In the genomic region with DNA sequence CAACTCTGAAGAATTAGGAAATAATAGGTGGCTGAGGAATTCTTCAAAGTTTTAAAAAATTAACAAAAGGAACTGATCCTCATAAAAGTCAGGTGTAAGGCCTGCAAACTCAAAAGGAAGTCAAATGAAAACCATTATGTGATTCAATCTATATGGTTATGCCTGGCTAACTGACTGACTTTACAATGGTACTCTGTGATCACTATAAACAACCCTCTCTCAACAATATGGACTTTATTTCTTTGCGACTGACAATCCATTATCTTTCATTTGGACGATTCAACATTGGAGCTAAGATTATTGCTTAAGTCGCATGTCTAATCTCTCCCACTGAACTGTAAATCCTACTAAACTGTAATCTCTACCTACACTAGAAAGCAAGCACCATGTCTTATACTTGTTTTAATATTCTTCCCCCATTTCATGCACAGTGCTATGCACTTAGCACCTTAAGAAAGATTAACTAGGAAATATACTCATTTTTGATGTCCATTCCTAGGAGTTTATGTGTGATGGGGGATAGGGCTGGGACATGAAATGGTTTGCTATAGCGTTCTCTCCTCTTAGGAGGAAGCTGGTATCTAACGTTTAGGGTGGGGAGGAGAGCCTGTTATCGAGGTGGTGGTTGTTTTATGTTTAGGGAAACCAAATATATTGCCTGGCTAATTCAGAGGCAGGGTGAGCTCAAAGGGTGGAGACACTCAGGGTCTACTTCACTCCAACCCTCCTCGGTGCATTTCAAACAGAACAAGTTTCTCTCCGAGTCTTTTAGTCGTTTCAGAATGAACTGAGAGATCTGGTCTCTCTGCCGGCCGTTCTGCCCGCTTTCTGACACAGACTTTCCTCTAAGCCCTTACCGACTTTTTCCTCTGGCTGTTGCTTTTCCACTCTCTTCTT, we compare ENCODE assay signal across 8 cellular contexts. TPM values are rescaled to one million over a fixed set of nuclear protein-coding genes. Genes with fewer than 3 reads are reported as not detected.
DNase-seq lines count a peak whose midpoint lies in the region; ATAC-seq and TF ChIP-seq lines count a peak whose summit lies in the region.

No MANE protein-coding gene starts in this region.

- H3K4me1 Mint-ChIP-seq in T-helper 17 cell, result peaks cover 38% of the 10 kb centered on the region

- peak overlapping the region; percentile 100 for H3K27ac Mint-ChIP-seq in T-helper 17 cell

- peaks cover 11% of the 10 kb centered on the region for H3K36me3 Mint-ChIP-seq in T-helper 17 cell (ENCODE audit: low read depth)

- ATAC-seq in HCT116, result no peak
- ATAC-seq in T-helper 17 cell, result peak; percentile 16
- ATAC-seq in lower lobe of right lung, result peak in 1 of 2 donors; percentile 31
- no peak for ATAC-seq in thoracic aorta (ENCODE audit: insufficient number of reproducible peaks, low FRiP score, low read depth)

- peak overlapping the region; percentile 84 for H3K9ac ChIP-seq in HCT116 (ENCODE audit: low read length)

- H3K9me2 ChIP-seq in HCT116 (ENCODE audit: insufficient read depth), result no peaks in the 10 kb centered on the region

- H3K27ac ChIP-seq in HCT116 (ENCODE audit: low read depth, low read length) (peak overlapping the region; percentile 76), dorsolateral prefrontal cortex (peak overlapping the region; percentile 51 to 100 (median 97)), lower lobe of right lung (peak overlapping the region; percentile 95), thoracic aorta (peak overlapping the region; percentile 92 to 93)

- POLR2A ChIA-PET in HCT116 (lab: Charles Lee), result no interaction called here

- no peak overlapping the region for H2AFZ ChIP-seq in HCT116 (ENCODE audit: low read depth, low read length, poor library complexity, severe bottlenecking)

- CTCF ChIA-PET in HCT116 (lab: Charles Lee), result no interaction called here

- RAD21 ChIA-PET in HCT116 (lab: Charles Lee; ENCODE audit: low non-redundant PET in 1 of 2, low total read pairs in 2 of 2, uncharacterized antibody in 2 of 2, unreplicated experiment in 2 of 2), result no interaction called here

- H3K27me3 Mint-ChIP-seq in T-helper 17 cell, result no peaks in the 10 kb centered on the region

- peak overlapping the region; percentile 100 for H3K4me3 ChIP-seq in AG09309 (ENCODE audit: control insufficient read depth, low read depth, low read length)
- H3K4me3 ChIP-seq in HCT116 (replicated peaks in 1 of 2; ENCODE audit: low read depth in 1 of 2, low read length in 2 of 2), result peak overlapping the region; percentile 73 to 81
- H3K4me3 ChIP-seq in dorsolateral prefrontal cortex, result peak overlapping the region; percentile 58 to 100 (median 96)
- H3K4me3 ChIP-seq in lower lobe of right lung, result peak overlapping the region; percentile 94
- H3K4me3 ChIP-seq in thoracic aorta, result peak overlapping the region; percentile 92

- no peaks in the 10 kb centered on the region for H3K27me3 ChIP-seq in HCT116 (ENCODE audit: insufficient read depth, low read length)
- no peaks in the 10 kb centered on the region for H3K27me3 ChIP-seq in dorsolateral prefrontal cortex
- no peaks in the 10 kb centered on the region for H3K27me3 ChIP-seq in lower lobe of right lung (ENCODE audit: low read depth)
- H3K27me3 ChIP-seq in thoracic aorta (replicated peaks; ENCODE audit: insufficient read depth), result no peaks in the 10 kb centered on the region

- peaks cover 9 to 19% of the 10 kb centered on the region in 2 experiments; a peak in 3 of 4 replicates for H3K4me1 ChIP-seq in HCT116 (ENCODE audit: control insufficient read depth in 1 of 2, insufficient read depth in 2 of 2, low read length in 2 of 2)
- H3K4me1 ChIP-seq in lower lobe of right lung, result peaks cover 54% of the 10 kb centered on the region
- H3K4me1 ChIP-seq in thoracic aorta (ENCODE audit: control insufficient read depth in 1 of 2, low read depth in 2 of 2), result peaks cover 24 to 32% of the 10 kb centered on the region in 2 donors

- peak overlapping the region; percentile 100 for H3K4me3 Mint-ChIP-seq in T-helper 17 cell

- TF ChIP-seq RAD21 in HCT116 (IDR thresholded peaks at IDR 0.05; ENCODE audit: low read depth), result no peak

- BruUV-seq in HCT116 (replicated peaks; lab: Mats Ljungman, UMichigan), result TSS peak; percentile 59

- H3K36me3 ChIP-seq in HCT116 (ENCODE audit: control insufficient read depth in 1 of 2, insufficient read depth in 2 of 2, low read length in 2 of 2), result peaks cover 5% of the 10 kb centered on the region in 2 experiments; a peak in 2 of 4 replicates
- H3K36me3 ChIP-seq in lower lobe of right lung, result peaks cover 8% of the 10 kb centered on the region
- no peaks in the 10 kb centered on the region for H3K36me3 ChIP-seq in thoracic aorta

- peaks cover 31% of the 10 kb centered on the region for H3K79me2 ChIP-seq in HCT116 (ENCODE audit: insufficient read depth, low read length)

- H4K20me1 ChIP-seq in HCT116 (ENCODE audit: insufficient read depth), result no peaks in the 10 kb centered on the region

- no peaks in the 10 kb centered on the region for H3K9me3 ChIP-seq in HCT116 (ENCODE audit: control insufficient read depth in 1 of 2, insufficient read depth in 1 of 2, low read depth in 1 of 2, low read length in 2 of 2)
- H3K9me3 ChIP-seq in T-helper 17 cell (ENCODE audit: control insufficient read depth, low read length, poor library complexity, severe bottlenecking), result no peaks in the 10 kb centered on the region
- no peaks in the 10 kb centered on the region for H3K9me3 ChIP-seq in lower lobe of right lung
- no peaks in the 10 kb centered on the region for H3K9me3 ChIP-seq in thoracic aorta

- H3K4me2 ChIP-seq in HCT116 (ENCODE audit: low read length), result peak overlapping the region; percentile 92

- no peak for TF ChIP-seq POLR2A in HCT116 (IDR thresholded peaks at IDR 0.05; ENCODE audit: borderline replicate concordance, extremely low read depth, insufficient read depth, insufficient read length)

- TF ChIP-seq CTCF in AG09309 (IDR thresholded peaks at IDR 0.05; ENCODE audit: control insufficient read depth, insufficient read depth, low read depth, low read length, missing control alignments), result no peak
- TF ChIP-seq CTCF in HCT116 (IDR thresholded peaks at IDR 0.05 in 2 of 3, conservative IDR thresholded peaks at IDR 0.05 in 1 of 3; ENCODE audit: borderline replicate concordance in 1 of 3, insufficient read depth in 1 of 3, low read depth in 2 of 3, low read length in 2 of 3), result no peak
- no peak for TF ChIP-seq CTCF in dorsolateral prefrontal cortex (IDR thresholded peaks at IDR 0.05 in 54 of 56, conservative IDR thresholded peaks at IDR 0.05 in 2 of 56; ENCODE audit: low read depth in 1 of 56, partially characterized antibody in 56 of 56)
- TF ChIP-seq CTCF in lower lobe of right lung (IDR thresholded peaks at IDR 0.05), result no peak
- no peak for TF ChIP-seq CTCF in thoracic aorta (IDR thresholded peaks at IDR 0.05)

- intact Hi-C loops in HCT116 (cut with micrococcal nuclease), result no loop called here
- intact Hi-C loops in dorsolateral prefrontal cortex (cut with DNase I), result loop anchor here (2.0 to 10.0 kb wide), 7 partner anchors 49 to 216 kb away; a partner anchor contains a TSS
- intact Hi-C loops in lower lobe of right lung (cut with DNase I), result no loop called here

- no peak for DNase-seq in AG09309 (ENCODE audit: low read depth)
- no peak for DNase-seq in HCT116 (ENCODE audit: low read depth, low spot score)
- no peak for DNase-seq in T-helper 17 cell
- peak in 1 of 10 donors; percentile 19 for DNase-seq in dorsolateral prefrontal cortex
- DNase-seq in lower lobe of right lung, result no peak
- no peak for DNase-seq in thoracic aorta (ENCODE audit: low spot score)
- DNase-seq in HuH-7.5 (ENCODE audit: low spot score), result no peak
- DNase-seq in central memory CD4-positive, alpha-beta T cell, result no peak

TF ChIP-seq in HCT116, 20 proteins besides CTCF, POLR2A, EP300 and RAD21 (continues in another document):
- TF ChIP-seq YY1 (IDR thresholded peaks at IDR 0.05; ENCODE audit: extremely low read depth, insufficient replicate concordance, low read depth, low read length) (no peak), SIN3A (IDR thresholded peaks at IDR 0.05; ENCODE audit: low read depth) (no peak), TCF7L2 (IDR thresholded peaks at IDR 0.05; ENCODE audit: borderline replicate concordance, extremely low read depth, insufficient read depth, insufficient read length) (no peak), SRF (IDR thresholded peaks at IDR 0.05; ENCODE audit: low read depth) (no peak), SP1 (IDR thresholded peaks at IDR 0.05; ENCODE audit: low read depth) (no peak), POLR2AphosphoS5 (IDR thresholded peaks at IDR 0.05; ENCODE audit: low read depth, low read length) (no peak), JUND (IDR thresholded peaks at IDR 0.05) (no peak), ZFX (IDR thresholded peaks at IDR 0.05) (no peak), FOSL1 (IDR thresholded peaks at IDR 0.05; ENCODE audit: low read depth) (no peak), EZH2phosphoT487 (IDR thresholded peaks at IDR 0.05; ENCODE audit: borderline replicate concordance) (no peak), ZNF274 (IDR thresholded peaks at IDR 0.05; ENCODE audit: low read depth, low read length) (no peak), EZH2 (IDR thresholded peaks at IDR 0.05) (no peak), ELF1 (IDR thresholded peaks at IDR 0.05; ENCODE audit: borderline replicate concordance, low read depth) (no peak)
- TF ChIP-seq, protein P1, sequence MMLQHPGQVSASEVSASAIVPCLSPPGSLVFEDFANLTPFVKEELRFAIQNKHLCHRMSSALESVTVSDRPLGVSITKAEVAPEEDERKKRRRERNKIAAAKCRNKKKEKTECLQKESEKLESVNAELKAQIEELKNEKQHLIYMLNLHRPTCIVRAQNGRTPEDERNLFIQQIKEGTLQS (IDR thresholded peaks at IDR 0.05), result no peak

RNA-seq across cellular contexts. Expression of a gene that starts 1.3 kb away (rescaled TPM):
- total RNA-seq in HCT116 (2021; ENCODE audit: unreplicated experiment) (20.1 TPM), T-helper 17 cell (10 to 100 TPM; 85.0 to 85.5 TPM), dorsolateral prefrontal cortex (10 to 100 TPM in 106 of 120 experiments, 1 to 10 TPM in 14; 6.3 to 23.4 (median 13.6) TPM), lower lobe of right lung (35.0 TPM), thoracic aorta (10 to 100 TPM; 23.1 to 23.2 TPM)
- 9.6 and 13.5 TPM in 2 replicates for polyA plus RNA-seq in HCT116 (2012)

RNA-seq across cellular contexts. Expression of a gene that starts 48.1 kb away (rescaled TPM):
- total RNA-seq in HCT116 (2021; ENCODE audit: unreplicated experiment) (362 TPM), T-helper 17 cell (100 to 1,000 TPM; 638 to 646 TPM), dorsolateral prefrontal cortex (100 to 1,000 TPM; 108 to 194 (median 145) TPM), lower lobe of right lung (180 TPM), thoracic aorta (100 to 1,000 TPM in 1 of 2 donors, 10 to 100 TPM in 1; 88.5 to 120 TPM)
- polyA plus RNA-seq in HCT116 (2012), result 213 and 248 TPM in 2 replicates

Comparison
In these comparisons a context has a peak if more than half of its experiments do, and no peak if none do; other contexts are left out.
1. intact Hi-C loops: an anchor here in dorsolateral prefrontal cortex (2.0 to 10.0 kb wide); none called in HCT116 and lower lobe of right lung.